In the genomic region with DNA sequence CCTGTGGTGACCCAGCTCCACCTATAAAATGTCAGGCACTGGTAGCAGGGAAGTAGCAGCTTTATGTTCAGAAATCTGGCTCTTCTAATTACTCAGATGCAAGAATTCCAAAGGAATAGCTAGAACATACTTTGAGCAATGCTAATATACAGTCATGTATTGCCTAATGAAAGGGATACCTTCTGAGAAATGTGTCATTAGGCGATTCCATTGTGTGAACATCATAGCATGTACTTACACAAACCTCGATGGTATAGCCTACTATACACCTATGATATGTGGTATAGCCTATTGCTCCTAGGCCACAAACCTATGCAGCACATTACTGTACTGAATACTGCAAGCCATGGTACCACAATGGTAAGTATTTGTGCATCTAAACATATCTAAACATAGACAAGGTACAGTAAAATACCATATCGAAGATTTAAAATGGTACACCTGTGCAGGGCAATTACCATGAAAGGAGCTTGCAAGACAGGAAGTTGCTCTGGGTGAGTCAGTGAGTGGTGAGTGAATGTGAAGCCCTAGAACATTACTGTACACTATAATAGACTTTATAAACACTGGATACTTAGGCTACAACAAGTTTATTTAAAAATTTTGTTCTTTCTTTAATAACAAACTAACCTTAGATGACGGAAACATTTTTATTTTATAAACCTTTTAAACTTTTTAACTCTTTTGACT, we compare ENCODE assay signal across 1 cellular context.
TF ChIP-seq lines count a peak whose summit lies in the region.

No MANE protein-coding gene starts in this region.

TF ChIP-seq in IMR-90, 13 proteins besides CTCF, POLR2A, EP300 and RAD21 (continued from another document):
- peak; percentile 92 for TF ChIP-seq CEBPB (IDR thresholded peaks at IDR 0.05; ENCODE audit: low read depth, low read length)
- no peak for TF ChIP-seq NFE2L2 (IDR thresholded peaks at IDR 0.05; ENCODE audit: low read depth, low read length)
- TF ChIP-seq MAFK (IDR thresholded peaks at IDR 0.05; ENCODE audit: low read depth, low read length) = no peak
TF ChIP-seq in IMR-90: peak in this region for 1.
